Comparison of ENCODE assay signal across 24 cellular contexts in the genomic region with DNA sequence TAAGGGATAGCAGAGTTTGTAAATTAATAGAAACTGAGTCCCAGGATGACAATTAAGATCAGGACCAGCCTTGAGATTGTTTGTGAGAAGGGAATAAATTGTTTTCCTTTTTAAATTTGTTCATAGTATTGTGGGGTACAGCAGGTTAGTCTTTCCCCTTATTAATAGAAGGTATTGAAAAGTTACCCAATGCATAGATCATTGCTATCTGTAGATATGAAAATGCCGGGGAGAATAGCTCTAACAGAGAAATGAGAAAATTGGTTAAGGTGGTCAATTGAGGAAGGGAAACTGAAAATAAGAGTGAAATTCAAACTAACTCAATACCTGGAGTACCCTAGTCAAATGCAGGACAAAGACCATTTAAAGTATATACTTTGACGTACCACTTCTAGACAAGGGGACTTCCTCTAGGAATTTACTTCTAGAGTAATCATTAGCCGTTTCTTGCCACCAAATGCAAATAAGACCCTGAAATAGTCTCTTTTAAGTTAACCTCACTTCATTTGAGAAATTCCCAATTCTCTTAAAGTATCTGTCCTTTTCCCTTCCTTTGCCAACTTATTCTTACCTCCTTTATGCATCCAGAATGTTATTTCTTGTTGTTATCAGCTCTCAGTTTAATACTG.
DNase-seq lines count a peak whose midpoint lies in the region; ATAC-seq and TF ChIP-seq lines count a peak whose summit lies in the region.
"Had no signal": no experiment of that assay in that cellular context is flagged by ENCODE, and none has a peak within 500 bp of the region (broad histone marks: within the 10 kb centered on the region; RNA-seq: fewer than 3 reads in every experiment).

No MANE protein-coding gene starts in this region.

- TF ChIP-seq EP300 in suprapubic skin (IDR thresholded peaks at IDR 0.05): no peak

- H3K36me3 ChIP-seq in suprapubic skin (no peaks in the 10 kb centered on the region), Peyer's patch (no peaks in the 10 kb centered on the region), mesendoderm (ENCODE audit: control insufficient read depth, insufficient read depth, low read length) (no peaks in the 10 kb centered on the region)
- H3K36me3 ChIP-seq: prostate gland had no signal

- H3K4me2 ChIP-seq in mesendoderm (ENCODE audit: low read length): no peak overlapping the region
- H3K4me2 ChIP-seq: GM23338 had no signal

- no peak overlapping the region for H3K4ac ChIP-seq in mesendoderm (ENCODE audit: low read depth, low read length)

- WGBS in suprapubic skin: 88% methylated on average over 3 of the region's 3 CpGs
- WGBS in mesendoderm (ENCODE audit: extremely low coverage, insufficient coverage, low lambda C conversion rate): no CpG with 5 or more reads among the region's 3 CpGs

- DNase-seq in suprapubic skin (ENCODE audit: low spot score in 2 of 2) (no peak), Peyer's patch (no peak), mesendoderm (no peak)
- DNase-seq in activated naive CD4-positive, alpha-beta T cell (lab: John Stamatoyannopoulos, UW): no peak
- DNase-seq: activated CD4-positive, alpha-beta T cell treated with anti-CD3 and anti-CD28 coated beads, Interleukin-2, amount 50 U/mL, for 4 hours; activated naive CD4-positive, alpha-beta T cell treated with anti-CD3 and anti-CD28 coated beads, Interleukin-2, amount 50 U/mL, for 16 hours; CD8-positive, alpha-beta memory T cell; DND-41; hypothalamus; kidney; NCI-H146; NCI-H2227 treated with DMSO at 0.1 percent for 48 hours; nephron progenitor cell; stimulated activated CD4-positive, alpha-beta T cell treated with anti-CD3 and anti-CD28 coated beads, Interleukin-4, amount 100 ng/mL, for 4 hours; stimulated activated CD8-positive, alpha-beta memory T cell treated with anti-CD3 and anti-CD28 coated beads, Interleukin-4, amount 100 ng/mL, for 48 hours; SW 1271 had no signal

- TF ChIP-seq POLR2A in suprapubic skin (IDR thresholded peaks at IDR 0.05) (no peak), Peyer's patch (IDR thresholded peaks at IDR 0.05) (no peak)

- no peak overlapping the region for H2BK120ac ChIP-seq in mesendoderm (ENCODE audit: low read depth, low read length)

- H3K9me3 ChIP-seq in suprapubic skin (peaks cover 4% of the 10 kb centered on the region), Peyer's patch (no peaks in the 10 kb centered on the region)
- H3K9me3 ChIP-seq: prostate gland had no signal

- no peak overlapping the region for H3K27ac ChIP-seq in suprapubic skin
- no peak overlapping the region for H3K27ac ChIP-seq in Peyer's patch
- H3K27ac ChIP-seq in mesendoderm (ENCODE audit: low read depth, low read length): no peak overlapping the region
- H3K27ac ChIP-seq: prostate gland, RWPE1, skin epidermis had no signal

- H3K4me3 ChIP-seq in suprapubic skin (no peak overlapping the region), Peyer's patch (no peak overlapping the region), mesendoderm (ENCODE audit: low read length) (no peak overlapping the region)
- H3K4me3 ChIP-seq: GM23338, prostate gland, skin epidermis had no signal

- no peak for TF ChIP-seq CTCF in suprapubic skin (IDR thresholded peaks at IDR 0.05)
- TF ChIP-seq CTCF in Peyer's patch (IDR thresholded peaks at IDR 0.05): no peak

- H3K9ac ChIP-seq in mesendoderm (ENCODE audit: low read length): no peak overlapping the region

- ATAC-seq in GM18867 (IDR thresholded peaks at IDR 0.05; ENCODE audit: unreplicated experiment) (peak; percentile 74), GM19468 (IDR thresholded peaks at IDR 0.05; ENCODE audit: extremely low read depth, unreplicated experiment) (peak; percentile 82), HG02763 (IDR thresholded peaks at IDR 0.05; ENCODE audit: unreplicated experiment) (peak; percentile 84), HG03354 (IDR thresholded peaks at IDR 0.05; ENCODE audit: poor library complexity, severe bottlenecking, unreplicated experiment) (peak; percentile 91)
- ATAC-seq: GM23338 had no signal

- no peak overlapping the region for H3K18ac ChIP-seq in mesendoderm (ENCODE audit: low read length)

- no peaks in the 10 kb centered on the region for H3K79me1 ChIP-seq in mesendoderm (ENCODE audit: low read length)

- no peak overlapping the region for H2BK15ac ChIP-seq in mesendoderm (replicated peaks; ENCODE audit: low read depth)

- no peak overlapping the region for H4K8ac ChIP-seq in mesendoderm (ENCODE audit: low read depth, low read length)

- no peak overlapping the region for H4K5ac ChIP-seq in mesendoderm (ENCODE audit: low read length)

- no peak overlapping the region for H2AK5ac ChIP-seq in mesendoderm (ENCODE audit: low read length)

- H3K4me1 ChIP-seq in suprapubic skin (no peaks in the 10 kb centered on the region), Peyer's patch (no peaks in the 10 kb centered on the region), mesendoderm (ENCODE audit: control insufficient read depth, low read depth, low read length) (no peaks in the 10 kb centered on the region)
- H3K4me1 ChIP-seq: prostate gland had no signal

- no peak overlapping the region for H3K56ac ChIP-seq in mesendoderm (ENCODE audit: low read length)

- no peak overlapping the region for H3K23ac ChIP-seq in mesendoderm (ENCODE audit: low read length)

- H3K27me3 ChIP-seq in suprapubic skin (no peaks in the 10 kb centered on the region), Peyer's patch (no peaks in the 10 kb centered on the region), mesendoderm (ENCODE audit: insufficient read depth, low read length, poor library complexity) (no peaks in the 10 kb centered on the region)

- H2BK5ac ChIP-seq in mesendoderm (ENCODE audit: low read length): no peak overlapping the region

- H3K79me2 ChIP-seq in mesendoderm (ENCODE audit: control insufficient read depth, insufficient read depth, low read length): no peaks in the 10 kb centered on the region
